In the genomic region with DNA sequence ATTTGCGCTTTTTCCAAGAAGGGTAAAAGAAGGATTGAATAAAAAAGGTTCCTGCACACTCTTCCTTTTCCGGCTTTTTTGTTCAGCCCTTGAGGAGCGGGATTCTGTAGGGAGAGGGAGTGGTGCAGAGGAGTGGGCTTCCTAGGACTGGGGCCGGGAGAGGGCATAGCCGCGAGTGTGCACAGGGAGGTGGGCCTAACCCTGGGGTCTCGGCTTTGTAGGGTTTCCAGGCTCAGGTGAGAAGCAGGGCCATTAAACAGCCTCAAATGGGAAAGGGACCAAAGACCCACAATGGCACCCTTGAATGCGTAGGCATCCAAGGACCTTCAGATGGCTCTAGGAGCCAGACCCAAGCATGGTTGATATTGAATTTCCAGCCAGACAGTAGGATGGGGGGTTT, we compare ENCODE assay signal across 1 cellular context.
TF ChIP-seq lines count a peak whose summit lies in the region.

No MANE protein-coding gene starts in this region.

TF ChIP-seq in GM23338, 12 proteins besides CTCF, POLR2A, EP300 and RAD21 (continued from another document):
- TF ChIP-seq REST (IDR thresholded peaks at IDR 0.05; ENCODE audit: unreplicated experiment), result no peak
- no peak for TF ChIP-seq POLR2AphosphoS5 (IDR thresholded peaks at IDR 0.05; ENCODE audit: low read depth)
